ENCODE assay signal across 16 cellular contexts in the genomic region with DNA sequence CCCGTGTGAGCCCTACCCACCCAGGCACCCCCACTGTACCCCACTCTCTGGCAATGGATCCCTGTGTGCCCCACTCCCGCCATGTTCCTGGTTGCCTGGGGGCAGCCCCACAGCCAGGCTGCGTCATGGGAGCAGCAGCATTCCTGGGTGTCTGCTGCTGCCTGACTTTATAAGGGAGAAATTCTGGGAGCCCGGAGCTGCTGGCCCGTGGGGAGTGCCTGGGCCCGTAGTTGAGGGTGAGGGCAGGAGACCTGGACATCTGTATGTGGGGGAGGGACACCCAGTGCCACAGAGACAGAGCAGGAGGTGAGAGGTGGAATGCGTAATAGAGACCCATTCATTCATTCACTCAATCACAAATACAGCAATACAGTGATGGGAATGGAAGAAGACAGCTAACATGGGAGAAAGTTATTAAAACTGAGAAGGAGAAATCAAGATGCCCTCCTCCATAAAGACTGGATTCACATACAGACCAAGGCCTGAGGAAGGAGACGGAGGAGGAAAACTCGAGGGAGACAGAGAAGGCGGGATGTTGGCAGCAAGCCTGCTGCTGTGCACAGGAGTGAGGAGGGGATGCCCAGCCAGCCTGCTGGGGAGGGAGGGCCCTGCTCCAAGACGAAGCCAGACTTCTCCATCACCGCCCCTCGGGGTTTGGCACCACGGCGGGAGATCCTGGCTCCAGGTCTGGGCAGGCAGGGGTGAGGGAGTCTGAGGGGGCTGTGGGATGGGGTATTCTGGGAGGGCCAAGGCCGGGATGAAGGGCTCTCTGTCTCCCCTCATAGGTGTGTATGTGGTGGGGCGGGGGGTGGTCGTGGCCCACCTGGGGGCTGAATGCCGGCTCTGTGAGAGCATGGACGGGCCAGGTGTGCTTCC. TPM values are rescaled to one million over a fixed set of nuclear protein-coding genes. Genes with fewer than 3 reads are reported as not detected.
DNase-seq lines count a peak whose midpoint lies in the region; ATAC-seq and TF ChIP-seq lines count a peak whose summit lies in the region.
"Had no signal": no experiment of that assay in that cellular context is flagged by ENCODE, and none has a peak within 500 bp of the region (broad histone marks: within the 10 kb centered on the region; RNA-seq: fewer than 3 reads in every experiment).

No MANE protein-coding gene starts in this region.

- DNase-seq in NCI-H2171 (lab: John Stamatoyannopoulos, UW) (peak; percentile 7), coronary artery (ENCODE audit: low spot score) (no peak), tibial nerve (ENCODE audit: low spot score in 2 of 2) (no peak), mesenteric fat pad (ENCODE audit: low spot score) (no peak), NCI-H748 treated with DMSO at 0.1 percent for 48 hours (lab: John Stamatoyannopoulos, UW) (no peak)
- no peak for DNase-seq in stimulated activated CD4-positive, alpha-beta T cell treated with anti-CD3 and anti-CD28 coated beads, Interleukin-12 subunit alpha, Interleukin-12 subunit beta, amount 100 ng/mL, for 4 hours
- DNase-seq: activated CD4-positive, alpha-beta T cell treated with anti-CD3 and anti-CD28 coated beads for 1 hour; activated CD8-positive, alpha-beta memory T cell treated with anti-CD3 and anti-CD28 coated beads, Interleukin-2, amount 50 U/mL, for 48 hours; DMS79 treated with DMSO at 0.1 percent for 48 hours; hypothalamus; SHP77 treated with DMSO at 0.1 percent for 48 hours; testis had no signal

- no peak for TF ChIP-seq CTCF in coronary artery (IDR thresholded peaks at IDR 0.05)
- TF ChIP-seq CTCF in tibial nerve (IDR thresholded peaks at IDR 0.05), result no peak

- TF ChIP-seq POLR2A in tibial nerve (IDR thresholded peaks at IDR 0.05), result peak in 1 of 2 donors; percentile 25

- TF ChIP-seq EP300 in tibial nerve (IDR thresholded peaks at IDR 0.05), result peak in 1 of 2 donors; percentile 56

- H3K36me3 ChIP-seq in muscle layer of colon (ENCODE audit: insufficient read depth, low read length) (peaks cover 10% of the 10 kb centered on the region), tibial nerve (no peaks in the 10 kb centered on the region)

- H3K4me3 ChIP-seq in coronary artery (peak overlapping the region; percentile 20), muscle layer of colon (ENCODE audit: low read depth in 1 of 2, low read length in 2 of 2) (peak overlapping the region in 1 of 2 donors; percentile 32), tibial nerve (peak overlapping the region in 1 of 4 donors; percentile 17)
- H3K4me3 ChIP-seq: testis had no signal

- ATAC-seq in GM19397 (IDR thresholded peaks at IDR 0.05; ENCODE audit: unreplicated experiment), result no peak
- ATAC-seq: left lobe of liver had no signal

- peak overlapping the region; percentile 82 for H3K9ac ChIP-seq in muscle layer of colon (ENCODE audit: low read length)

- H3K9me3 ChIP-seq in muscle layer of colon (ENCODE audit: low read length) (no peaks in the 10 kb centered on the region), tibial nerve (no peaks in the 10 kb centered on the region)
- H3K9me3 ChIP-seq: testis had no signal

- peaks cover 92% of the 10 kb centered on the region for H3K4me1 ChIP-seq in muscle layer of colon (ENCODE audit: insufficient read depth, low read length)
- peaks cover 2 to 96% (median 88%) of the 10 kb centered on the region in 4 donors for H3K4me1 ChIP-seq in tibial nerve

- H3K27me3 ChIP-seq in muscle layer of colon (ENCODE audit: control insufficient read depth in 1 of 2, insufficient read depth in 2 of 2, low read length in 2 of 2) (no peaks in the 10 kb centered on the region), tibial nerve (no peaks in the 10 kb centered on the region)
- H3K27me3 ChIP-seq: testis had no signal

- 37% methylated on average over 12 to 19 of the region's 20 CpGs for WGBS in tibial nerve, 2 donors

- H3K27ac ChIP-seq in coronary artery (peak overlapping the region; percentile 95 to 98), muscle layer of colon (ENCODE audit: low read depth, low read length) (peak overlapping the region; percentile 88), tibial nerve (peak overlapping the region; percentile 72 to 98 (median 96))
- H3K27ac ChIP-seq: testis had no signal

RNA-seq across cellular contexts. Expression of a gene that starts 14.9 kb away (rescaled TPM):
- total RNA-seq in tibial nerve (100 to 1,000 TPM; 100 to 132 (median 115) TPM), mesenteric fat pad (105 TPM)
- total RNA-seq: T-helper 2 cell treated with Interferon-gamma antibody and Interleukin-4, amounts not matched to agents 100 ng/mL and 5 ng/mL, for 36 hours had no signal

RNA-seq across cellular contexts. Expression of a gene that starts 50.0 kb away (rescaled TPM):
- total RNA-seq in tibial nerve (10 to 100 TPM; 29.7 to 44.9 (median 31.1) TPM), mesenteric fat pad (25.1 TPM)

RNA-seq across cellular contexts. Expression of a gene that starts 57.7 kb away (rescaled TPM):
- total RNA-seq in tibial nerve (100 to 1,000 TPM; 163 to 179 (median 170) TPM), mesenteric fat pad (67.5 TPM)
